In genomic region chr11:130852589-130852988, GRCh38 we compare ENCODE assay signal across 37 cellular contexts.
"Had no signal": no experiment of that assay in that cellular context is flagged by ENCODE, and none has a peak within 500 bp of the region (broad histone marks: within the 10 kb centered on the region; RNA-seq: fewer than 3 reads in every experiment).

No MANE protein-coding gene starts in this region.

- H3K36me3 Mint-ChIP-seq: activated naive CD4-positive, alpha-beta T cell treated with anti-CD3 and anti-CD28 coated beads, Interleukin-2, amount 10 ng/mL, durations not matched to agents 7 days and 5 days; activated naive CD4-positive, alpha-beta T cell treated with anti-CD3 and anti-CD28 coated beads, Interleukin-2, amount 50 U/mL, for 24 hours; activated naive CD8-positive, alpha-beta T cell; activated naive CD8-positive, alpha-beta T cell treated with anti-CD3 and anti-CD28 coated beads for 36 hours; activated naive CD8-positive, alpha-beta T cell treated with anti-CD3 and anti-CD28 coated beads, Interleukin-2, amount 10 ng/mL, durations not matched to agents 7 days and 5 days; brain had no signal

- DNase-seq: activated effector memory CD4-positive, alpha-beta T cell treated with anti-CD3 and anti-CD28 coated beads, Interleukin-2, amount 50 U/mL, for 16 hours; activated effector memory CD4-positive, alpha-beta T cell treated with Interleukin-2 at 50 U/mL for 16 hours; activated gamma-delta T cell; activated gamma-delta T cell treated with Interleukin-2 at 50 U/mL for 16 hours; activated naive CD4-positive, alpha-beta T cell; activated naive CD4-positive, alpha-beta T cell treated with anti-CD3 and anti-CD28 coated beads for 36 hours; activated naive CD4-positive, alpha-beta T cell treated with anti-CD3 and anti-CD28 coated beads, Interleukin-2, amount 10 ng/mL, durations not matched to agents 7 days and 5 days; activated naive CD4-positive, alpha-beta T cell treated with anti-CD3 and anti-CD28 coated beads, Interleukin-2, amount 50 U/mL, for 16 hours; activated naive CD4-positive, alpha-beta T cell treated with Interleukin-2 at 50 U/mL for 16 hours; activated naive CD8-positive, alpha-beta T cell treated with anti-CD3 and anti-CD28 coated beads for 36 hours; activated naive CD8-positive, alpha-beta T cell treated with anti-CD3 and anti-CD28 coated beads, Interleukin-2, amount 10 ng/mL, durations not matched to agents 7 days and 5 days; activated naive CD8-positive, alpha-beta T cell treated with anti-CD3 and anti-CD28 coated beads, Interleukin-2, amount 50 U/mL, for 24 hours; activated T-cell treated with anti-CD3 and anti-CD28 coated beads, Interleukin-2, amount 50 U/mL, for 24 hours; activated T-cell treated with anti-CD3 and anti-CD28 coated beads, Interleukin-2, amount 50 U/mL, for 4 hours; activated T-cell treated with anti-CD3 and anti-CD28 coated beads, Interleukin-2, amount 50 U/mL, for 48 hours; activated T-cell treated with anti-CD3 and anti-CD28 coated beads, Interleukin-2, amount 50 U/mL, for 72 hours; adrenal gland; amniotic stem cell; amygdala; anterior cingulate cortex; aorta; body of pancreas; brain microvascular endothelial cell; caudate nucleus; central memory CD4-positive, alpha-beta T cell; cerebellar nuclear complex had no signal

- H3K36me3 ChIP-seq: adrenal gland, ascending aorta, brain microvascular endothelial cell, breast epithelium, cardiac muscle cell had no signal

- H3K27me3 ChIP-seq: adrenal gland, ascending aorta, body of pancreas, brain microvascular endothelial cell, breast epithelium, cardiac muscle cell had no signal

- ATAC-seq: activated naive CD4-positive, alpha-beta T cell treated with anti-CD3 and anti-CD28 coated beads, Interleukin-2, amount 50 U/mL, for 72 hours; activated naive CD8-positive, alpha-beta T cell treated with anti-CD3 and anti-CD28 coated beads, Interleukin-2, amount 50 U/mL, for 24 hours; activated T-cell treated with anti-CD3 and anti-CD28 coated beads, Interleukin-2, amount 50 U/mL, for 4 hours; activated T-cell treated with anti-CD3 and anti-CD28 coated beads, Interleukin-2, amount 50 U/mL, for 72 hours; activated T-helper 17 cell treated with anti-CD3 and anti-CD28 coated beads, Interleukin-2, amount 50 U/mL, for 72 hours; body of pancreas had no signal

- H3K27ac ChIP-seq: adrenal gland, ascending aorta, body of pancreas, brain microvascular endothelial cell, cardiac muscle cell had no signal

- H3K4me1 Mint-ChIP-seq: activated naive CD4-positive, alpha-beta T cell treated with anti-CD3 and anti-CD28 coated beads, Interleukin-2, amount 10 ng/mL, durations not matched to agents 7 days and 5 days; activated naive CD4-positive, alpha-beta T cell treated with anti-CD3 and anti-CD28 coated beads, Interleukin-2, amount 50 U/mL, for 24 hours; activated naive CD8-positive, alpha-beta T cell treated with anti-CD3 and anti-CD28 coated beads for 36 hours; activated naive CD8-positive, alpha-beta T cell treated with anti-CD3 and anti-CD28 coated beads, Interleukin-2, amount 10 ng/mL, durations not matched to agents 7 days and 5 days; activated T-helper 17 cell treated with anti-CD3 and anti-CD28 coated beads, Interleukin-2, amount 50 U/mL, for 72 hours; brain; central memory CD8-positive, alpha-beta T cell had no signal

- H3K27ac Mint-ChIP-seq: activated naive CD4-positive, alpha-beta T cell treated with anti-CD3 and anti-CD28 coated beads for 36 hours; activated naive CD4-positive, alpha-beta T cell treated with anti-CD3 and anti-CD28 coated beads, Interleukin-2, amount 10 ng/mL, durations not matched to agents 7 days and 5 days; activated naive CD4-positive, alpha-beta T cell treated with anti-CD3 and anti-CD28 coated beads, Interleukin-2, amount 50 U/mL, for 24 hours; activated naive CD4-positive, alpha-beta T cell treated with anti-CD3 and anti-CD28 coated beads, Interleukin-2, amount 50 U/mL, for 72 hours; activated naive CD8-positive, alpha-beta T cell; activated naive CD8-positive, alpha-beta T cell treated with anti-CD3 and anti-CD28 coated beads for 36 hours; activated naive CD8-positive, alpha-beta T cell treated with anti-CD3 and anti-CD28 coated beads, Interleukin-2, amount 10 ng/mL, durations not matched to agents 7 days and 5 days; activated naive CD8-positive, alpha-beta T cell treated with anti-CD3 and anti-CD28 coated beads, Interleukin-2, amount 50 U/mL, for 24 hours; activated T-cell treated with anti-CD3 and anti-CD28 coated beads, Interleukin-2, amount 50 U/mL, for 24 hours; activated T-cell treated with anti-CD3 and anti-CD28 coated beads, Interleukin-2, amount 50 U/mL, for 72 hours; activated T-helper 1 cell treated with anti-CD3 and anti-CD28 coated beads, Interleukin-12 subunit alpha, Interleukin-12 subunit beta, Interleukin-2, Interleukin-4 antibody, amounts not matched to agents 30 ng/mL and 10 ng/mL and 1 ng/mL, durations not matched to agents 14 hours and 24 hours and 36 hours; activated T-helper 17 cell treated with anti-CD3 and anti-CD28 coated beads, Interleukin-2, amount 50 U/mL, for 72 hours; activated T-helper 2 cell treated with anti-CD3 and anti-CD28 coated beads, Interferon-gamma antibody, Interleukin-2, Interleukin-4, amounts not matched to agents 10 μg/mL and 5 μg/mL and 100 μg/mL, durations not matched to agents 14 hours and 24 hours and 36 hours; brain had no signal

- H3K9me3 Mint-ChIP-seq: activated naive CD4-positive, alpha-beta T cell treated with anti-CD3 and anti-CD28 coated beads for 36 hours; activated naive CD4-positive, alpha-beta T cell treated with anti-CD3 and anti-CD28 coated beads, Interleukin-2, amount 10 ng/mL, durations not matched to agents 7 days and 5 days; activated naive CD4-positive, alpha-beta T cell treated with anti-CD3 and anti-CD28 coated beads, Interleukin-2, amount 50 U/mL, for 24 hours; activated naive CD8-positive, alpha-beta T cell treated with anti-CD3 and anti-CD28 coated beads for 36 hours; activated naive CD8-positive, alpha-beta T cell treated with anti-CD3 and anti-CD28 coated beads, Interleukin-2, amount 10 ng/mL, durations not matched to agents 7 days and 5 days; activated naive CD8-positive, alpha-beta T cell treated with anti-CD3 and anti-CD28 coated beads, Interleukin-2, amount 50 U/mL, for 24 hours; activated T-cell treated with anti-CD3 and anti-CD28 coated beads, Interleukin-2, amount 50 U/mL, for 4 hours; activated T-helper 1 cell treated with anti-CD3 and anti-CD28 coated beads, Interleukin-12 subunit alpha, Interleukin-12 subunit beta, Interleukin-2, Interleukin-4 antibody, amounts not matched to agents 30 ng/mL and 10 ng/mL and 1 ng/mL, durations not matched to agents 14 hours and 24 hours and 36 hours; activated T-helper 17 cell treated with anti-CD3 and anti-CD28 coated beads, Interleukin-2, amount 50 U/mL, for 72 hours; activated T-helper 2 cell treated with anti-CD3 and anti-CD28 coated beads, Interferon-gamma antibody, Interleukin-2, Interleukin-4, amounts not matched to agents 10 μg/mL and 5 μg/mL and 100 μg/mL, durations not matched to agents 14 hours and 24 hours and 36 hours; central memory CD8-positive, alpha-beta T cell had no signal

- H3K4me1 ChIP-seq: adrenal gland, body of pancreas, breast epithelium had no signal

- H3K4me3 ChIP-seq: adrenal gland, ascending aorta, body of pancreas, breast epithelium, cardiac muscle cell had no signal

- H3K9me3 ChIP-seq: adrenal gland, ascending aorta, body of pancreas, breast epithelium had no signal

- H3K4me3 Mint-ChIP-seq: activated naive CD4-positive, alpha-beta T cell treated with anti-CD3 and anti-CD28 coated beads for 36 hours; activated naive CD4-positive, alpha-beta T cell treated with anti-CD3 and anti-CD28 coated beads, Interleukin-2, amount 10 ng/mL, durations not matched to agents 7 days and 5 days; activated naive CD4-positive, alpha-beta T cell treated with anti-CD3 and anti-CD28 coated beads, Interleukin-2, amount 50 U/mL, for 24 hours; activated naive CD8-positive, alpha-beta T cell; activated naive CD8-positive, alpha-beta T cell treated with anti-CD3 and anti-CD28 coated beads for 36 hours; activated naive CD8-positive, alpha-beta T cell treated with anti-CD3 and anti-CD28 coated beads, Interleukin-2, amount 10 ng/mL, durations not matched to agents 7 days and 5 days; activated naive CD8-positive, alpha-beta T cell treated with anti-CD3 and anti-CD28 coated beads, Interleukin-2, amount 50 U/mL, for 24 hours; activated T-cell treated with anti-CD3 and anti-CD28 coated beads, Interleukin-2, amount 50 U/mL, for 24 hours; activated T-cell treated with anti-CD3 and anti-CD28 coated beads, Interleukin-2, amount 50 U/mL, for 4 hours; activated T-cell treated with anti-CD3 and anti-CD28 coated beads, Interleukin-2, amount 50 U/mL, for 72 hours; activated T-helper 1 cell treated with anti-CD3 and anti-CD28 coated beads, Interleukin-12 subunit alpha, Interleukin-12 subunit beta, Interleukin-2, Interleukin-4 antibody, amounts not matched to agents 30 ng/mL and 10 ng/mL and 1 ng/mL, durations not matched to agents 14 hours and 24 hours and 36 hours; activated T-helper 17 cell treated with anti-CD3 and anti-CD28 coated beads, Interleukin-2, amount 50 U/mL, for 72 hours; brain; central memory CD8-positive, alpha-beta T cell had no signal
